2 cellular contexts compared by ENCODE assay signal in the genomic region with DNA sequence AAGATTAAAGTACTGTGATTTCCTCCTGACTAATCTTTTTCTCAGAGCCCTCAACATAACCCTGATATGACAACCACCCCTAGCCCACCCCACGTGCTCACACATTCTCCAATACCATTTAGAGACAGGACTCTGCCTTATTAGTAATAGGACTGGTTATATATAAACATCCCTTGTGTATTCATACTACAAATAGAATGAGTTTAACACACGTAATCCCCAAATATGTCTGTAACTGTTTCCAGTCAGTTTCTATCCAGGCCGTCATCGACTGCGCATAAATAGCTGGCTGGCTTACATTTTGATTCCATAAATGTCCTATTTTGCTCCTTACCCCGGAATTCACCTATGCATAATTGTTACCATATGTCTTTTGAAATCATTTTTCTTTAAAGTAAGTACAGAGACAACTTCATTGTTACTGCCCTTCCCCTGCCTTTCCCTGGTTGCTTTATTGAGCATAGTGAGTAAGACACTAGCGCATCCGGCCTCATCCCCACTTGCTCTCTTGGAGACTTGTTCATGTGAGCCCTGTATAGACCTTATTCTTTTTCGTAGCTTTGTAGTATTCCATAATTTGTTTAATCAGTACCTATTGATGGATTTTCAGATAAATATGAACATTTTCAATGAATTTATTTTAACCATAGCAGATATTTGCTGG.
TF ChIP-seq lines count a peak whose summit lies in the region.

No MANE protein-coding gene starts in this region.

TF ChIP-seq in SK-N-SH treated with all-trans-retinoic acid at 6 μM for 48 hours, 23 proteins besides CTCF, POLR2A, EP300 and RAD21 (continued from another document):
- TF ChIP-seq, protein P1, sequence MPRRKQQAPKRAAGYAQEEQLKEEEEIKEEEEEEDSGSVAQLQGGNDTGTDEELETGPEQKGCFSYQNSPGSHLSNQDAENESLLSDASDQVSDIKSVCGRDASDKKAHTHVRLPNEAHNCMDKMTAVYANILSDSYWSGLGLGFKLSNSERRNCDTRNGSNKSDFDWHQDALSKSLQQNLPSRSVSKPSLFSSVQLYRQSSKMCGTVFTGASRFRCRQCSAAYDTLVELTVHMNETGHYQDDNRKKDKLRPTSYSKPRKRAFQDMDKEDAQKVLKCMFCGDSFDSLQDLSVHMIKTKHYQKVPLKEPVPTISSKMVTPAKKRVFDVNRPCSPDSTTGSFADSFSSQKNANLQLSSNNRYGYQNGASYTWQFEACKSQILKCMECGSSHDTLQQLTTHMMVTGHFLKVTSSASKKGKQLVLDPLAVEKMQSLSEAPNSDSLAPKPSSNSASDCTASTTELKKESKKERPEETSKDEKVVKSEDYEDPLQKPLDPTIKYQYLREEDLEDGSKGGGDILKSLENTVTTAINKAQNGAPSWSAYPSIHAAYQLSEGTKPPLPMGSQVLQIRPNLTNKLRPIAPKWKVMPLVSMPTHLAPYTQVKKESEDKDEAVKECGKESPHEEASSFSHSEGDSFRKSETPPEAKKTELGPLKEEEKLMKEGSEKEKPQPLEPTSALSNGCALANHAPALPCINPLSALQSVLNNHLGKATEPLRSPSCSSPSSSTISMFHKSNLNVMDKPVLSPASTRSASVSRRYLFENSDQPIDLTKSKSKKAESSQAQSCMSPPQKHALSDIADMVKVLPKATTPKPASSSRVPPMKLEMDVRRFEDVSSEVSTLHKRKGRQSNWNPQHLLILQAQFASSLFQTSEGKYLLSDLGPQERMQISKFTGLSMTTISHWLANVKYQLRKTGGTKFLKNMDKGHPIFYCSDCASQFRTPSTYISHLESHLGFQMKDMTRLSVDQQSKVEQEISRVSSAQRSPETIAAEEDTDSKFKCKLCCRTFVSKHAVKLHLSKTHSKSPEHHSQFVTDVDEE (CRISPR knock-in tag; IDR thresholded peaks at IDR 0.05): no peak
- TF ChIP-seq GLIS3 (CRISPR knock-in tag; IDR thresholded peaks at IDR 0.05) (no peak), ZNF70 (CRISPR knock-in tag; IDR thresholded peaks at IDR 0.05) (no peak), ZNF8 (CRISPR knock-in tag; IDR thresholded peaks at IDR 0.05) (no peak)
- TF ChIP-seq, protein P2, sequence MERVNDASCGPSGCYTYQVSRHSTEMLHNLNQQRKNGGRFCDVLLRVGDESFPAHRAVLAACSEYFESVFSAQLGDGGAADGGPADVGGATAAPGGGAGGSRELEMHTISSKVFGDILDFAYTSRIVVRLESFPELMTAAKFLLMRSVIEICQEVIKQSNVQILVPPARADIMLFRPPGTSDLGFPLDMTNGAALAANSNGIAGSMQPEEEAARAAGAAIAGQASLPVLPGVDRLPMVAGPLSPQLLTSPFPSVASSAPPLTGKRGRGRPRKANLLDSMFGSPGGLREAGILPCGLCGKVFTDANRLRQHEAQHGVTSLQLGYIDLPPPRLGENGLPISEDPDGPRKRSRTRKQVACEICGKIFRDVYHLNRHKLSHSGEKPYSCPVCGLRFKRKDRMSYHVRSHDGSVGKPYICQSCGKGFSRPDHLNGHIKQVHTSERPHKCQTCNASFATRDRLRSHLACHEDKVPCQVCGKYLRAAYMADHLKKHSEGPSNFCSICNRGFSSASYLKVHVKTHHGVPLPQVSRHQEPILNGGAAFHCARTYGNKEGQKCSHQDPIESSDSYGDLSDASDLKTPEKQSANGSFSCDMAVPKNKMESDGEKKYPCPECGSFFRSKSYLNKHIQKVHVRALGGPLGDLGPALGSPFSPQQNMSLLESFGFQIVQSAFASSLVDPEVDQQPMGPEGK (CRISPR knock-in tag; IDR thresholded peaks at IDR 0.05; ENCODE audit: borderline replicate concordance): no peak

TF ChIP-seq in SK-N-SH, 30 proteins besides CTCF, POLR2A, EP300 and RAD21 (continued from another document):
- TF ChIP-seq NRF1 (IDR thresholded peaks at IDR 0.05; ENCODE audit: low read depth, low read length): no peak
- no peak for TF ChIP-seq YY1 (IDR thresholded peaks at IDR 0.05; ENCODE audit: low read depth)
- TF ChIP-seq RXRA (IDR thresholded peaks at IDR 0.05; ENCODE audit: borderline replicate concordance, low read depth): no peak
